In genomic region chr1:211985556-211986264, GRCh38 we compare ENCODE assay signal across 13 cellular contexts. TPM values are rescaled to one million over a fixed set of nuclear protein-coding genes. Genes with fewer than 3 reads are reported as not detected.
A peak's percentile ranks its signal among the peaks of the same experiment; 100 is the strongest.
DNase-seq lines count a peak whose midpoint lies in the region; ATAC-seq lines count a peak whose summit lies in the region.
"Had no signal": no experiment of that assay in that cellular context is flagged by ENCODE, and none has a peak within 500 bp of the region (broad histone marks: within the 10 kb centered on the region; RNA-seq: fewer than 3 reads in every experiment).

No MANE protein-coding gene starts in this region.

- H3K27me3 Mint-ChIP-seq in activated CD4-positive, alpha-beta T cell treated with anti-CD3 and anti-CD28 coated beads for 36 hours: no peaks in the 10 kb centered on the region
- H3K27me3 Mint-ChIP-seq in stimulated activated naive B cell treated with anti-CD40 and anti-IgM and Interleukin-4, amounts not matched to agents 10 μg/mL and 1 μg/mL and 100 μg/mL, for 72 hours: no peaks in the 10 kb centered on the region
- H3K27me3 Mint-ChIP-seq: activated naive CD4-positive, alpha-beta T cell treated with anti-CD3 and anti-CD28 coated beads, Interleukin-2, amount 10 ng/mL, durations not matched to agents 7 days and 5 days; naive thymus-derived CD4-positive, alpha-beta T cell had no signal

- peaks cover 27% of the 10 kb centered on the region for H3K36me3 Mint-ChIP-seq in activated CD4-positive, alpha-beta T cell treated with anti-CD3 and anti-CD28 coated beads for 36 hours (ENCODE audit: low read depth)
- peaks cover 13 to 29% of the 10 kb centered on the region in 2 donors for H3K36me3 Mint-ChIP-seq in stimulated activated naive B cell treated with anti-CD40 and anti-IgM and Interleukin-4, amounts not matched to agents 10 μg/mL and 1 μg/mL and 100 μg/mL, for 72 hours

- no peak for DNase-seq in activated CD4-positive, alpha-beta T cell treated with anti-CD3 and anti-CD28 coated beads for 36 hours
- DNase-seq in activated CD4-positive, alpha-beta T cell treated with anti-CD3 and anti-CD28 coated beads, Interleukin-2, amount 50 U/mL, for 48 hours: no peak
- no peak for DNase-seq in stimulated activated naive B cell treated with anti-CD40 and anti-IgM and Interleukin-4, amounts not matched to agents 10 μg/mL and 1 μg/mL and 100 μg/mL, for 72 hours
- DNase-seq in stimulated activated CD8-positive, alpha-beta memory T cell treated with anti-CD3 and anti-CD28 coated beads, Interleukin-4, amount 100 ng/mL, for 48 hours: no peak
- no peak for DNase-seq in AG08395 (ENCODE audit: low spot score)
- no peak for DNase-seq in NCI-H526 treated with DMSO at 0.1 percent for 48 hours (lab: John Stamatoyannopoulos, UW)
- DNase-seq: activated naive CD4-positive, alpha-beta T cell treated with anti-CD3 and anti-CD28 coated beads, Interleukin-2, amount 10 ng/mL, durations not matched to agents 7 days and 5 days; cerebellar nuclear complex; naive thymus-derived CD4-positive, alpha-beta T cell; NCI-H1092; NCI-H526 had no signal

- H3K4me3 Mint-ChIP-seq in activated CD4-positive, alpha-beta T cell treated with anti-CD3 and anti-CD28 coated beads for 36 hours: no peak overlapping the region
- H3K4me3 Mint-ChIP-seq in stimulated activated naive B cell treated with anti-CD40 and anti-IgM and Interleukin-4, amounts not matched to agents 10 μg/mL and 1 μg/mL and 100 μg/mL, for 72 hours: no peak overlapping the region
- H3K4me3 Mint-ChIP-seq: activated naive CD4-positive, alpha-beta T cell treated with anti-CD3 and anti-CD28 coated beads, Interleukin-2, amount 10 ng/mL, durations not matched to agents 7 days and 5 days; naive thymus-derived CD4-positive, alpha-beta T cell had no signal

- no peak overlapping the region for H3K27ac Mint-ChIP-seq in activated CD4-positive, alpha-beta T cell treated with anti-CD3 and anti-CD28 coated beads for 36 hours
- no peak overlapping the region for H3K27ac Mint-ChIP-seq in stimulated activated naive B cell treated with anti-CD40 and anti-IgM and Interleukin-4, amounts not matched to agents 10 μg/mL and 1 μg/mL and 100 μg/mL, for 72 hours
- H3K27ac Mint-ChIP-seq: activated naive CD4-positive, alpha-beta T cell treated with anti-CD3 and anti-CD28 coated beads, Interleukin-2, amount 10 ng/mL, durations not matched to agents 7 days and 5 days; naive thymus-derived CD4-positive, alpha-beta T cell had no signal

- H3K4me1 Mint-ChIP-seq in activated CD4-positive, alpha-beta T cell treated with anti-CD3 and anti-CD28 coated beads for 36 hours: peaks cover 6% of the 10 kb centered on the region
- H3K4me1 Mint-ChIP-seq in stimulated activated naive B cell treated with anti-CD40 and anti-IgM and Interleukin-4, amounts not matched to agents 10 μg/mL and 1 μg/mL and 100 μg/mL, for 72 hours: peaks cover 6 to 27% of the 10 kb centered on the region in 2 donors
- H3K4me1 Mint-ChIP-seq: activated naive CD4-positive, alpha-beta T cell treated with anti-CD3 and anti-CD28 coated beads, Interleukin-2, amount 10 ng/mL, durations not matched to agents 7 days and 5 days; naive thymus-derived CD4-positive, alpha-beta T cell had no signal

- intact Hi-C loops in activated CD4-positive, alpha-beta T cell treated with anti-CD3 and anti-CD28 coated beads for 36 hours (cut with DNase I, micrococcal nuclease): no loop called here

- no peaks in the 10 kb centered on the region for H3K9me3 Mint-ChIP-seq in activated CD4-positive, alpha-beta T cell treated with anti-CD3 and anti-CD28 coated beads for 36 hours (ENCODE audit: low read depth)
- H3K9me3 Mint-ChIP-seq in stimulated activated naive B cell treated with anti-CD40 and anti-IgM and Interleukin-4, amounts not matched to agents 10 μg/mL and 1 μg/mL and 100 μg/mL, for 72 hours: no peaks in the 10 kb centered on the region
- H3K9me3 Mint-ChIP-seq: activated naive CD4-positive, alpha-beta T cell treated with anti-CD3 and anti-CD28 coated beads, Interleukin-2, amount 10 ng/mL, durations not matched to agents 7 days and 5 days; naive thymus-derived CD4-positive, alpha-beta T cell had no signal

- POLR2A ChIA-PET in activated CD4-positive, alpha-beta T cell treated with anti-CD3 and anti-CD28 coated beads for 36 hours (lab: Charles Lee): interaction anchor here (0.6 kb wide), 1 partner anchor 381 kb away, joined by 7 read pairs; no protein-coding TSS in a partner anchor

- peak; percentile 66 for ATAC-seq in activated CD4-positive, alpha-beta T cell treated with anti-CD3 and anti-CD28 coated beads for 36 hours
- ATAC-seq in GM21529 (IDR thresholded peaks at IDR 0.05; ENCODE audit: unreplicated experiment) (peak; percentile 95), HG03159 (IDR thresholded peaks at IDR 0.05; ENCODE audit: unreplicated experiment) (peak; percentile 85)
- ATAC-seq in stimulated activated naive B cell treated with anti-CD40 and anti-IgM and Interleukin-4, amounts not matched to agents 10 μg/mL and 1 μg/mL and 100 μg/mL, for 72 hours (replicated peaks): peak; percentile 37 to 45
- ATAC-seq: naive thymus-derived CD4-positive, alpha-beta T cell had no signal

- CTCF ChIA-PET in activated CD4-positive, alpha-beta T cell treated with anti-CD3 and anti-CD28 coated beads for 36 hours (lab: Charles Lee): interaction anchor here (1.5 kb wide), 1 partner anchor 470 kb away, joined by 3 read pairs; no protein-coding TSS in a partner anchor

RNA-seq across cellular contexts. Expression of gene INTS7, which starts 49.6 kb away (rescaled TPM):
- total RNA-seq in activated CD4-positive, alpha-beta T cell treated with anti-CD3 and anti-CD28 coated beads for 36 hours: 10 to 100 TPM; 23.7 to 28.6 TPM

RNA-seq across cellular contexts. Expression of gene DTL, which starts 49.8 kb away (rescaled TPM):
- total RNA-seq in activated CD4-positive, alpha-beta T cell treated with anti-CD3 and anti-CD28 coated beads for 36 hours: 100 to 1,000 TPM in 1 of 2 experiments, 10 to 100 TPM in 1; 82.1 to 114 TPM

Comparison
In these comparisons a context has a peak if more than half of its experiments do, and no peak if none do; other contexts are left out.
1. ATAC-seq: peak in every context shown above with its lines; median percentile 95 in GM21529; 85 in HG03159; 66 in activated CD4-positive, alpha-beta T cell treated with anti-CD3 and anti-CD28 coated beads for 36 hours; 41 in stimulated activated naive B cell treated with anti-CD40 and anti-IgM and Interleukin-4, amounts not matched to agents 10 μg/mL and 1 μg/mL and 100 μg/mL, for 72 hours.